Comparison of ENCODE assay signal across 18 cellular contexts in genomic region chr9:89247431-89248370, GRCh38.
DNase-seq lines count a peak whose midpoint lies in the region; ATAC-seq and TF ChIP-seq lines count a peak whose summit lies in the region.
"Had no signal": no experiment of that assay in that cellular context is flagged by ENCODE, and none has a peak within 500 bp of the region (broad histone marks: within the 10 kb centered on the region; RNA-seq: fewer than 3 reads in every experiment).

No MANE protein-coding gene starts in this region.

- no peaks in the 10 kb centered on the region for H3K27me3 ChIP-seq in vagina

- H3K27me3 Mint-ChIP-seq in endothelial cell (ENCODE audit: unreplicated experiment) = no peaks in the 10 kb centered on the region

- H3K4me1 Mint-ChIP-seq in endothelial cell (ENCODE audit: unreplicated experiment) = peaks cover 7% of the 10 kb centered on the region

- no peaks in the 10 kb centered on the region for H3K36me3 ChIP-seq in vagina

- no peaks in the 10 kb centered on the region for H3K9me3 Mint-ChIP-seq in endothelial cell (ENCODE audit: unreplicated experiment)
- H3K9me3 Mint-ChIP-seq: activated naive CD4-positive, alpha-beta T cell treated with anti-CD3 and anti-CD28 coated beads, Interleukin-2, amount 50 U/mL, for 72 hours had no signal

- H3K27ac Mint-ChIP-seq in endothelial cell (ENCODE audit: unreplicated experiment) = peak overlapping the region; percentile 40
- H3K27ac Mint-ChIP-seq: activated naive CD4-positive, alpha-beta T cell treated with anti-CD3 and anti-CD28 coated beads, Interleukin-2, amount 50 U/mL, for 72 hours had no signal

- H3K9me3 ChIP-seq in vagina = no peaks in the 10 kb centered on the region

- H3K27ac ChIP-seq in vagina = peak overlapping the region; percentile 29

- no peak overlapping the region for H3K4me3 Mint-ChIP-seq in endothelial cell (ENCODE audit: unreplicated experiment)

- peaks cover under 1% of the 10 kb centered on the region for H3K4me1 ChIP-seq in vagina

- ATAC-seq in GM21576 (IDR thresholded peaks at IDR 0.05; ENCODE audit: unreplicated experiment) = no peak
- ATAC-seq: activated naive CD4-positive, alpha-beta T cell treated with anti-CD3 and anti-CD28 coated beads, Interleukin-2, amount 50 U/mL, for 72 hours; esophagus mucosa; Panc1 had no signal

- no peak for TF ChIP-seq CTCF in endothelial cell (IDR thresholded peaks at IDR 0.05; ENCODE audit: unreplicated experiment)
- TF ChIP-seq CTCF in vagina (IDR thresholded peaks at IDR 0.05) = no peak

- intact Hi-C loops in vagina (cut with DNase I) = no loop called here

- DNase-seq in DMS79 treated with DMSO at 0.1 percent for 48 hours (lab: John Stamatoyannopoulos, UW) (peak; percentile 26), DMS79 (lab: John Stamatoyannopoulos, UW) (no peak), endothelial cell (ENCODE audit: low spot score) (no peak), kidney tubule cell (ENCODE audit: low spot score) (peak; percentile 45), vagina (ENCODE audit: extremely low spot score in 2 of 2) (no peak), epidermal melanocyte (ENCODE audit: insufficient read length, low spot score) (no peak), NCI-H2171 treated with DMSO at 0.1 percent for 48 hours (lab: John Stamatoyannopoulos, UW) (no peak)
- DNase-seq: activated CD4-positive, CD25-positive, alpha-beta regulatory T cell treated with anti-CD3 and anti-CD28 coated beads, Interleukin-2, amount 50 U/mL, for 72 hours; activated CD8-positive, alpha-beta memory T cell treated with anti-CD3 and anti-CD28 coated beads, Interleukin-2, amount 50 U/mL, for 4 hours; KG1; NCI-H1436 treated with DMSO at 0.1 percent for 48 hours; NCI-H510A treated with DMSO at 0.1 percent for 48 hours; retina; stimulated activated CD4-positive, alpha-beta T cell treated with anti-CD3 and anti-CD28 coated beads, Interleukin-2, amount 100 ng/mL, for 48 hours had no signal

- H3K4me3 ChIP-seq in vagina = no peak overlapping the region

- no peaks in the 10 kb centered on the region for H3K36me3 Mint-ChIP-seq in endothelial cell (ENCODE audit: low read depth, unreplicated experiment)
- H3K36me3 Mint-ChIP-seq: activated naive CD4-positive, alpha-beta T cell treated with anti-CD3 and anti-CD28 coated beads, Interleukin-2, amount 50 U/mL, for 72 hours had no signal

- TF ChIP-seq POLR2A in vagina (IDR thresholded peaks at IDR 0.05) = no peak

Comparison
In these comparisons a context has a peak if more than half of its experiments do, and no peak if none do; other contexts are left out.
1. DNase-seq: peak in DMS79 treated with DMSO at 0.1 percent for 48 hours (single experiment) and kidney tubule cell (single experiment); none in DMS79 (single experiment), endothelial cell (single experiment), vagina (0 of 2), epidermal melanocyte (single experiment) and NCI-H2171 treated with DMSO at 0.1 percent for 48 hours (single experiment).